ENCODE assay signal across 23 cellular contexts in genomic region chr20:57897156-57897874, GRCh38.
"Had no signal": no experiment of that assay in that cellular context is flagged by ENCODE, and none has a peak within 500 bp of the region (broad histone marks: within the 10 kb centered on the region; RNA-seq: fewer than 3 reads in every experiment).

No MANE protein-coding gene starts in this region.

- H3K4me1 ChIP-seq: adrenal gland, ascending aorta, gastroesophageal sphincter, upper lobe of left lung had no signal

- H3K27ac Mint-ChIP-seq: activated CD4-positive, alpha-beta T cell treated with anti-CD3 and anti-CD28 coated beads, Interleukin-2, amount 10 ng/mL, durations not matched to agents 7 days and 5 days; activated CD8-positive, alpha-beta memory T cell treated with anti-CD3 and anti-CD28 coated beads, Interleukin-2, amount 10 ng/mL, durations not matched to agents 7 days and 5 days; activated CD8-positive, alpha-beta T cell treated with anti-CD3 and anti-CD28 coated beads for 36 hours; activated naive CD4-positive, alpha-beta T cell treated with anti-CD3 and anti-CD28 coated beads, Interleukin-2, amount 50 U/mL, for 72 hours; effector memory CD8-positive, alpha-beta T cell; nephron progenitor cell; T-cell; T-helper 2 cell treated with Interferon-gamma antibody and Interleukin-4, amounts not matched to agents 5 μg/mL and 100 μg/mL, for 36 hours had no signal

- H3K4me1 Mint-ChIP-seq: activated CD4-positive, alpha-beta T cell treated with anti-CD3 and anti-CD28 coated beads, Interleukin-2, amount 10 ng/mL, durations not matched to agents 7 days and 5 days; central memory CD8-positive, alpha-beta T cell; T-cell had no signal

- H3K36me3 ChIP-seq: adrenal gland, ascending aorta, esophagus squamous epithelium, gastroesophageal sphincter, heart right ventricle, thoracic aorta, upper lobe of left lung had no signal

- DNase-seq: activated CD4-positive, alpha-beta T cell treated with anti-CD3 and anti-CD28 coated beads, Interleukin-2, amount 10 ng/mL, durations not matched to agents 7 days and 5 days; activated CD8-positive, alpha-beta memory T cell treated with anti-CD3 and anti-CD28 coated beads, Interleukin-2, amount 10 ng/mL, durations not matched to agents 7 days and 5 days; activated CD8-positive, alpha-beta T cell treated with anti-CD3 and anti-CD28 coated beads for 36 hours; activated T-cell treated with anti-CD3 and anti-CD28 coated beads for 4 hours; adrenal gland; dorsolateral prefrontal cortex; effector memory CD8-positive, alpha-beta T cell; esophagus squamous epithelium; heart right ventricle; nephron progenitor cell; occipital lobe; stimulated activated CD4-positive, alpha-beta T cell treated with anti-CD3 and anti-CD28 coated beads, Interleukin-4, amount 100 ng/mL, for 24 hours; stimulated activated naive CD4-positive, alpha-beta T cell treated with Interleukin-2 at 50 U/mL for 16 hours; T-cell had no signal

- H3K27ac ChIP-seq: adrenal gland, ascending aorta, dorsolateral prefrontal cortex, esophagus squamous epithelium, gastroesophageal sphincter, heart right ventricle, thoracic aorta, upper lobe of left lung, VCaP had no signal

- H3K27me3 Mint-ChIP-seq: activated CD4-positive, alpha-beta T cell treated with anti-CD3 and anti-CD28 coated beads, Interleukin-2, amount 10 ng/mL, durations not matched to agents 7 days and 5 days had no signal

- H3K4me3 ChIP-seq: adrenal gland, ascending aorta, dorsolateral prefrontal cortex, esophagus squamous epithelium, gastroesophageal sphincter, heart right ventricle, thoracic aorta, upper lobe of left lung had no signal

- H3K9me3 Mint-ChIP-seq: activated CD4-positive, alpha-beta T cell treated with anti-CD3 and anti-CD28 coated beads, Interleukin-2, amount 10 ng/mL, durations not matched to agents 7 days and 5 days; activated CD8-positive, alpha-beta T cell treated with anti-CD3 and anti-CD28 coated beads for 36 hours; activated naive CD4-positive, alpha-beta T cell treated with anti-CD3 and anti-CD28 coated beads, Interleukin-2, amount 50 U/mL, for 72 hours; central memory CD8-positive, alpha-beta T cell; effector memory CD8-positive, alpha-beta T cell; nephron progenitor cell; T-cell; T-helper 2 cell treated with Interferon-gamma antibody and Interleukin-4, amounts not matched to agents 5 μg/mL and 100 μg/mL, for 36 hours had no signal

- ATAC-seq: activated CD4-positive, CD25-positive, alpha-beta regulatory T cell treated with anti-CD3 and anti-CD28 coated beads, Interleukin-2, amount 50 U/mL, for 24 hours; activated CD8-positive, alpha-beta memory T cell treated with anti-CD3 and anti-CD28 coated beads, Interleukin-2, amount 10 ng/mL, durations not matched to agents 7 days and 5 days; activated CD8-positive, alpha-beta T cell treated with anti-CD3 and anti-CD28 coated beads for 36 hours; activated naive CD4-positive, alpha-beta T cell treated with anti-CD3 and anti-CD28 coated beads, Interleukin-2, amount 50 U/mL, for 72 hours; effector memory CD8-positive, alpha-beta T cell; gastroesophageal sphincter; heart right ventricle; T-cell had no signal

- H3K27me3 ChIP-seq: adrenal gland, ascending aorta, upper lobe of left lung had no signal

- H3K9me3 ChIP-seq: adrenal gland, ascending aorta, esophagus squamous epithelium, gastroesophageal sphincter, heart right ventricle, thoracic aorta, upper lobe of left lung had no signal

- H3K36me3 Mint-ChIP-seq: activated CD8-positive, alpha-beta memory T cell treated with anti-CD3 and anti-CD28 coated beads, Interleukin-2, amount 10 ng/mL, durations not matched to agents 7 days and 5 days; activated naive CD4-positive, alpha-beta T cell treated with anti-CD3 and anti-CD28 coated beads, Interleukin-2, amount 50 U/mL, for 72 hours; T-cell had no signal

- H3K4me3 Mint-ChIP-seq: activated CD4-positive, alpha-beta T cell treated with anti-CD3 and anti-CD28 coated beads, Interleukin-2, amount 10 ng/mL, durations not matched to agents 7 days and 5 days; activated CD8-positive, alpha-beta memory T cell treated with anti-CD3 and anti-CD28 coated beads, Interleukin-2, amount 10 ng/mL, durations not matched to agents 7 days and 5 days; activated CD8-positive, alpha-beta T cell treated with anti-CD3 and anti-CD28 coated beads for 36 hours; central memory CD8-positive, alpha-beta T cell; effector memory CD8-positive, alpha-beta T cell; nephron progenitor cell; T-cell; T-helper 2 cell treated with Interferon-gamma antibody and Interleukin-4, amounts not matched to agents 5 μg/mL and 100 μg/mL, for 36 hours had no signal
